1 cellular context compared by ENCODE assay signal in the genomic region with DNA sequence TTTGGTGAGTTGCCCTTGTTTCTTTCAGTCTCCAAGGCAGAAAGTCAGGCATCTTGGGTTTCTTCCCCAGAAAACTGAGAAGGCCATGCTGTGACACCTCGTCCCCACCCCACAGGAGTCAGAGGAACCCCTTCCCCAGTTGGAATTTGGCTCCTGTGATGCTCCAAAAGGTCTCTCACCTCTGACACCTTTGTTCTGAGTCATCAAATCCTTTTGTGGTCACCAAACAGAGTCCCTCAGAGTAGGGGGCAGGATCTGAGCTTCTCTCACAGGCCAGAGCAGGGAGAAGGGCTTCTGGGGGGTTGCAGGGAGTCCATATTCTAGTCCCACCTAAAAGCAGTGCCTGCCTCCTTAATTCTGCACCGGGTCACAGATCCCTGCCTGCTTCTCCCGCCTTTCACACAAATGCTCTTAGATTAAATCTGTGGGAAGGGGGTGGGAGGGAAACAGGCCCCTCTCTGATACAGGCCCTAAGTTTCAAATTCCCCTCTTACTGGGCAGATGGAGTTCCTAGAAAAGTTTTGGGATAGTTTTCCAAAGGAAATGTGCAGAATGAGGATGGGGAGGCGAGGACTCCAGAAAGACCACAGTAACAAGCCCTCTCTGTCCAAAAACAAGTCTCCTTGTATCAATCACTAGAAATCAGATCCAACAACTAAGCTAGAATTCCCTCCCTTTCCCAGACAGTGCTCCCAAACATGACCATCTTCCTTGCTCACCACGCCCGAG.
TF ChIP-seq lines count a peak whose summit lies in the region.

No MANE protein-coding gene starts in this region.

TF ChIP-seq in GM12878, 131 proteins besides CTCF, POLR2A, EP300 and RAD21:
- TF ChIP-seq, protein P1, sequence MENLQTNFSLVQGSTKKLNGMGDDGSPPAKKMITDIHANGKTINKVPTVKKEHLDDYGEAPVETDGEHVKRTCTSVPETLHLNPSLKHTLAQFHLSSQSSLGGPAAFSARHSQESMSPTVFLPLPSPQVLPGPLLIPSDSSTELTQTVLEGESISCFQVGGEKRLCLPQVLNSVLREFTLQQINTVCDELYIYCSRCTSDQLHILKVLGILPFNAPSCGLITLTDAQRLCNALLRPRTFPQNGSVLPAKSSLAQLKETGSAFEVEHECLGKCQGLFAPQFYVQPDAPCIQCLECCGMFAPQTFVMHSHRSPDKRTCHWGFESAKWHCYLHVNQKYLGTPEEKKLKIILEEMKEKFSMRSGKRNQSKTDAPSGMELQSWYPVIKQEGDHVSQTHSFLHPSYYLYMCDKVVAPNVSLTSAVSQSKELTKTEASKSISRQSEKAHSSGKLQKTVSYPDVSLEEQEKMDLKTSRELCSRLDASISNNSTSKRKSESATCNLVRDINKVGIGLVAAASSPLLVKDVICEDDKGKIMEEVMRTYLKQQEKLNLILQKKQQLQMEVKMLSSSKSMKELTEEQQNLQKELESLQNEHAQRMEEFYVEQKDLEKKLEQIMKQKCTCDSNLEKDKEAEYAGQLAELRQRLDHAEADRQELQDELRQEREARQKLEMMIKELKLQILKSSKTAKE (IDR thresholded peaks at IDR 0.05; ENCODE audit: low read depth, poor library complexity, severe bottlenecking) = no peak
- TF ChIP-seq, protein P2, sequence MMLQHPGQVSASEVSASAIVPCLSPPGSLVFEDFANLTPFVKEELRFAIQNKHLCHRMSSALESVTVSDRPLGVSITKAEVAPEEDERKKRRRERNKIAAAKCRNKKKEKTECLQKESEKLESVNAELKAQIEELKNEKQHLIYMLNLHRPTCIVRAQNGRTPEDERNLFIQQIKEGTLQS (IDR thresholded peaks at IDR 0.05; ENCODE audit: borderline replicate concordance, extremely low read depth, low read depth, low read length) = no peak
- TF ChIP-seq ZBED1 (IDR thresholded peaks at IDR 0.05; ENCODE audit: borderline replicate concordance) = 0 out of 2 replicates have a peak, but pooled peaks have one; percentile 42
- TF ChIP-seq NBN (IDR thresholded peaks at IDR 0.05) = no peak
- TF ChIP-seq IKZF1 (conservative IDR thresholded peaks at IDR 0.05) = no peak
- no peak for TF ChIP-seq IRF4 (IDR thresholded peaks at IDR 0.05; ENCODE audit: low read depth, low read length)
- TF ChIP-seq PML (IDR thresholded peaks at IDR 0.05; ENCODE audit: low read length) = 0 out of 2 replicates have a peak, but pooled peaks have one; percentile 25
- TF ChIP-seq E2F4 (IDR thresholded peaks at IDR 0.05; ENCODE audit: low read depth, low read length) = no peak
- TF ChIP-seq BMI1 (IDR thresholded peaks at IDR 0.05; ENCODE audit: borderline replicate concordance) = no peak
